1 cellular context compared by ENCODE assay signal in the genomic region with DNA sequence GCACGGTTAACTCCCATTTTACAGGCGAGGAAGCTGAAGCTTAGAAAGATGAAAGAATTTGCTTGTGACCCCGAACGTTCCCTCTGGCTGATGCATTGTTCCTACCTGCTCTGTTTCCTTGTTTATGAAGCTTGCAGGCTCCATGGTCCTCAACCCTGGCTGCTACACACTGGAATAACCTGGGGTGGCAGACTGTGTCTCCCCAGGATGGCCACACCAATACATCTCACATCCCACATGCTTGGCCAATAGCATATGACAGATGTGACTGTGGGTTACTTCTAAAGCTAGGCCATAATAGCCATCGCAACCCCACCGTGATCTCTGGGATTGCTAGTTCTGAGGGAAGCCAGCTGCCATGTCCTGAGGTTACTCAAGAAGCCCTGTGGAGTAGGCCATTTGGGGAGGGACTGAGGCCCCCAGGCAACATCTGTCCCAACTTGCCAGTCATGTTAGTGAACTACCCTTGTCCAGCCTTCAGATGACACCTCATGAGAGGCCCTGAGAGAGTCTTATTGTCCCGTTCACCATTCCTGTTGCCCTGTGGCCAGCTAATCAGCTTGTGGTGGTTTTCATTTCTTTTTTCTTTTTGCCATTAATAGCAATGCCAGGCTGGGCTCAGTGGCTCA.
TF ChIP-seq lines count a peak whose summit lies in the region.

No MANE protein-coding gene starts in this region.

TF ChIP-seq in H1, 55 proteins besides CTCF, POLR2A, EP300 and RAD21:
- TF ChIP-seq BCL11A (IDR thresholded peaks at IDR 0.05; ENCODE audit: low read depth in 2 of 2, low read length in 2 of 2) (no peak), ZNF274 (IDR thresholded peaks at IDR 0.05; ENCODE audit: borderline replicate concordance, extremely low read depth, low read length) (no peak), SIX5 (IDR thresholded peaks at IDR 0.05; ENCODE audit: low read depth, low read length) (no peak), EZH2 (IDR thresholded peaks at IDR 0.05; ENCODE audit: low read depth, low read length, severe bottlenecking) (no peak)
